1 cellular context compared by ENCODE assay signal in genomic region chr4:3651267-3651846, GRCh38.
TF ChIP-seq lines count a peak whose summit lies in the region.

No MANE protein-coding gene starts in this region.

TF ChIP-seq in WTC11, 78 proteins besides CTCF, POLR2A, EP300 and RAD21 (continued from another document):
- TF ChIP-seq E2F4 (CRISPR knock-in tag; IDR thresholded peaks at IDR 0.05; ENCODE audit: borderline replicate concordance, low read depth) (no peak), MLX (CRISPR knock-in tag; IDR thresholded peaks at IDR 0.05) (no peak), GTF2I (CRISPR knock-in tag; conservative IDR thresholded peaks at IDR 0.05) (no peak), SMAD3 (CRISPR knock-in tag; IDR thresholded peaks at IDR 0.05; ENCODE audit: borderline replicate concordance) (no peak), CREM (CRISPR knock-in tag; IDR thresholded peaks at IDR 0.05) (no peak), ARID4B (CRISPR knock-in tag; IDR thresholded peaks at IDR 0.05; ENCODE audit: borderline replicate concordance) (no peak), IRF2 (CRISPR knock-in tag; IDR thresholded peaks at IDR 0.05; ENCODE audit: borderline replicate concordance, low read depth) (no peak), NFYB (CRISPR knock-in tag; conservative IDR thresholded peaks at IDR 0.05; ENCODE audit: low read depth) (no peak), ATF6 (CRISPR knock-in tag; IDR thresholded peaks at IDR 0.05) (no peak)
